Comparison of ENCODE assay signal across 14 cellular contexts in genomic region chr6:111550953-111551352, GRCh38. TPM values are rescaled to one million over a fixed set of nuclear protein-coding genes. Genes with fewer than 3 reads are reported as not detected.
DNase-seq lines count a peak whose midpoint lies in the region; ATAC-seq and TF ChIP-seq lines count a peak whose summit lies in the region.
"Had no signal": no experiment of that assay in that cellular context is flagged by ENCODE, and none has a peak within 500 bp of the region (broad histone marks: within the 10 kb centered on the region; RNA-seq: fewer than 3 reads in every experiment).

No MANE protein-coding gene starts in this region.

- no peaks in the 10 kb centered on the region for H3K36me3 ChIP-seq in endodermal cell (ENCODE audit: control insufficient read depth, insufficient read depth, low read length)
- no peaks in the 10 kb centered on the region for H3K36me3 ChIP-seq in prostate gland

- H3K4me1 ChIP-seq in endodermal cell (ENCODE audit: control insufficient read depth, insufficient read depth, low read length): peaks cover 29% of the 10 kb centered on the region
- peaks cover 6% of the 10 kb centered on the region for H3K4me1 ChIP-seq in prostate gland (replicated peaks)

- intact Hi-C loops in prostate gland (cut with DNase I): loop anchor here (5.0 kb wide), 2 partner anchors 49 to 69 kb away; partner anchors contain the start of gene REV3L

- 86 to 87% methylated on average over 6 to 8 of the region's 8 CpGs for WGBS in endodermal cell (ENCODE audit: insufficient coverage in 1 of 2, insufficient read length in 1 of 2), 2 experiments
- 47% methylated on average over 8 of the region's 8 CpGs for WGBS in prostate gland

- no peak for TF ChIP-seq POLR2A in prostate gland (IDR thresholded peaks at IDR 0.05)

- no peak for ATAC-seq in activated CD4-positive, CD25-positive, alpha-beta regulatory T cell treated with anti-CD3 and anti-CD28 coated beads, Interleukin-2, amount 50 U/mL, for 24 hours
- ATAC-seq in HG03175 (IDR thresholded peaks at IDR 0.05; ENCODE audit: unreplicated experiment): no peak
- ATAC-seq in GM21447 (IDR thresholded peaks at IDR 0.05; ENCODE audit: unreplicated experiment): no peak
- ATAC-seq: stimulated activated naive CD8-positive, alpha-beta T cell treated with anti-CD3 and anti-CD28 coated beads, Interleukin-15, amount 100 ng/mL, for 72 hours; T-helper 17 cell had no signal

- H3K36me3 Mint-ChIP-seq in endodermal cell (ENCODE audit: low read depth): no peaks in the 10 kb centered on the region

- TF ChIP-seq CTCF in endodermal cell (conservative IDR thresholded peaks at IDR 0.05): no peak
- TF ChIP-seq CTCF in prostate gland (IDR thresholded peaks at IDR 0.05): no peak

- H3K4me1 Mint-ChIP-seq in endodermal cell: peaks cover 62% of the 10 kb centered on the region
- H3K4me1 Mint-ChIP-seq: central memory CD8-positive, alpha-beta T cell had no signal

- H3K9me3 Mint-ChIP-seq in endodermal cell: no peaks in the 10 kb centered on the region
- H3K9me3 Mint-ChIP-seq: CD4-positive, CD25-positive, alpha-beta regulatory T cell; central memory CD8-positive, alpha-beta T cell; stimulated activated naive CD8-positive, alpha-beta T cell treated with anti-CD3 and anti-CD28 coated beads, Interleukin-15, amount 100 ng/mL, for 72 hours had no signal

- peak overlapping the region; percentile 92 for H3K27ac Mint-ChIP-seq in endodermal cell
- H3K27ac Mint-ChIP-seq: T-helper 17 cell had no signal

- H3K27me3 Mint-ChIP-seq in endodermal cell (ENCODE audit: insufficient read depth): no peaks in the 10 kb centered on the region
- H3K27me3 Mint-ChIP-seq: CD4-positive, CD25-positive, alpha-beta regulatory T cell; central memory CD8-positive, alpha-beta T cell; stimulated activated naive CD8-positive, alpha-beta T cell treated with anti-CD3 and anti-CD28 coated beads, Interleukin-15, amount 100 ng/mL, for 72 hours; T-helper 17 cell had no signal

- no peak overlapping the region for H3K4me3 Mint-ChIP-seq in endodermal cell
- H3K4me3 Mint-ChIP-seq: CD4-positive, CD25-positive, alpha-beta regulatory T cell; central memory CD8-positive, alpha-beta T cell; stimulated activated naive CD8-positive, alpha-beta T cell treated with anti-CD3 and anti-CD28 coated beads, Interleukin-15, amount 100 ng/mL, for 72 hours; T-helper 17 cell had no signal

- no peaks in the 10 kb centered on the region for H3K9me3 ChIP-seq in endodermal cell (ENCODE audit: control insufficient read depth, low read length)
- no peaks in the 10 kb centered on the region for H3K9me3 ChIP-seq in prostate gland

- H3K4me3 ChIP-seq in endodermal cell (ENCODE audit: low read length) (peak overlapping the region; percentile 14), prostate gland (no peak overlapping the region)

- peak overlapping the region; percentile 48 for H3K9ac ChIP-seq in endodermal cell (ENCODE audit: extremely low read depth, low read length, poor library complexity, severe bottlenecking)

- H3K27me3 ChIP-seq in endodermal cell (ENCODE audit: control insufficient read depth, insufficient read depth, low read length, poor library complexity, severe bottlenecking): no peaks in the 10 kb centered on the region
- no peaks in the 10 kb centered on the region for H3K27me3 ChIP-seq in prostate gland (replicated peaks; ENCODE audit: insufficient read depth)

- H3K27ac ChIP-seq in endodermal cell (ENCODE audit: low read depth, low read length) (no peak overlapping the region), prostate gland (peak overlapping the region; percentile 67 to 68)

- DNase-seq in D341Med (ENCODE audit: low spot score): peak; percentile 60
- peak; percentile 40 for DNase-seq in NCI-H1105 treated with DMSO at 0.1 percent for 48 hours (lab: John Stamatoyannopoulos, UW)
- DNase-seq in endodermal cell: peak; percentile 49
- no peak for DNase-seq in prostate gland (ENCODE audit: low spot score)
- DNase-seq in cortex of kidney (lab: John Stamatoyannopoulos, UW): no peak
- DNase-seq: activated gamma-delta T cell treated with Interleukin-2 at 50 U/mL for 16 hours; CD4-positive, CD25-positive, alpha-beta regulatory T cell; right cardiac atrium; stimulated activated naive CD8-positive, alpha-beta T cell treated with anti-CD3 and anti-CD28 coated beads, Interleukin-15, amount 100 ng/mL, for 72 hours; T-helper 17 cell had no signal

RNA-seq across cellular contexts. Expression of gene TRAF3IP2, which starts 54.7 kb away (rescaled TPM):
- total RNA-seq in endodermal cell (10 to 100 TPM; 15.1 to 18.8 TPM), prostate gland (10 to 100 TPM; 40.2 to 52.4 TPM)
- 3.9 TPM for polyA plus RNA-seq in endodermal cell (2013, experiment 1 of 2)
- 5.3 TPM for polyA plus RNA-seq in endodermal cell (2013, experiment 2 of 2)

Comparison
In these comparisons a context has a peak if more than half of its experiments do, and no peak if none do; other contexts are left out.
1. DNase-seq: peak in D341Med (single experiment), NCI-H1105 treated with DMSO at 0.1 percent for 48 hours (single experiment) and endodermal cell (single experiment); none in prostate gland (single experiment) and cortex of kidney (single experiment).